11 cellular contexts compared by ENCODE assay signal in genomic region chr12:92075425-92075891, GRCh38.
DNase-seq lines count a peak whose midpoint lies in the region; ATAC-seq and TF ChIP-seq lines count a peak whose summit lies in the region.
"Had no signal": no experiment of that assay in that cellular context is flagged by ENCODE, and none has a peak within 500 bp of the region (broad histone marks: within the 10 kb centered on the region; RNA-seq: fewer than 3 reads in every experiment).

No MANE protein-coding gene starts in this region.

- H4K20me1 ChIP-seq in DOHH2 (ENCODE audit: control insufficient read depth, insufficient read depth, low read depth, low read length): no peaks in the 10 kb centered on the region

- peak overlapping the region; percentile 48 for H3K4me2 ChIP-seq in DOHH2 (ENCODE audit: low read length)

- no peak overlapping the region for H3K27ac ChIP-seq in DOHH2 (ENCODE audit: low read depth, low read length)
- H3K27ac ChIP-seq in esophagus muscularis mucosa (replicated peaks in 1 of 4): no peak overlapping the region

- DNase-seq in NCI-H1048 (lab: John Stamatoyannopoulos, UW) (peak; percentile 38), fibroblast of gingiva (ENCODE audit: low read depth) (peak; percentile 36), myocyte (ENCODE audit: low read depth) (peak; percentile 78), esophagus muscularis mucosa (ENCODE audit: extremely low spot score) (no peak), Kasumi-1 (lab: John Stamatoyannopoulos, UW) (no peak), NCI-H1105 (lab: John Stamatoyannopoulos, UW) (no peak)
- DNase-seq: NCI-H510A; nephron progenitor cell; stimulated activated CD4-positive, alpha-beta T cell treated with anti-CD3 and anti-CD28 coated beads, Interleukin-4, amount 100 ng/mL, for 1 hour had no signal

- intact Hi-C loops in esophagus muscularis mucosa (cut with DNase I): loop anchor here (5.0 kb wide), 1 partner anchor 67 kb away; no protein-coding TSS in a partner anchor

- no peaks in the 10 kb centered on the region for H3K36me3 ChIP-seq in DOHH2 (ENCODE audit: control insufficient read depth, low read length)
- no peaks in the 10 kb centered on the region for H3K36me3 ChIP-seq in esophagus muscularis mucosa

- TF ChIP-seq POLR2A in esophagus muscularis mucosa (IDR thresholded peaks at IDR 0.05; ENCODE audit: low read depth): no peak

- 70% methylated on average over 2 of the region's 2 CpGs for WGBS in esophagus muscularis mucosa

- peak overlapping the region; percentile 20 for H3K4me3 ChIP-seq in DOHH2 (ENCODE audit: low read length)
- H3K4me3 ChIP-seq in esophagus muscularis mucosa: no peak overlapping the region

- ATAC-seq in GM18867 (IDR thresholded peaks at IDR 0.05; ENCODE audit: unreplicated experiment): no peak

- H3K4me1 ChIP-seq in DOHH2 (ENCODE audit: control insufficient read depth, low read length): peaks cover 24% of the 10 kb centered on the region
- H3K4me1 ChIP-seq in esophagus muscularis mucosa: peaks cover 21 to 48% (median 32%) of the 10 kb centered on the region in 4 donors

- no peaks in the 10 kb centered on the region for H3K27me3 ChIP-seq in DOHH2 (ENCODE audit: control insufficient read depth, low read length)
- no peaks in the 10 kb centered on the region for H3K27me3 ChIP-seq in esophagus muscularis mucosa

- TF ChIP-seq CTCF in DOHH2 (IDR thresholded peaks at IDR 0.05; ENCODE audit: low read depth, low read length, poor library complexity, severe bottlenecking): no peak
- no peak for TF ChIP-seq CTCF in esophagus muscularis mucosa (IDR thresholded peaks at IDR 0.05)

- H3K9me2 ChIP-seq in DOHH2 (replicated peaks; ENCODE audit: control insufficient read depth, low read length): no peaks in the 10 kb centered on the region

- no peak for TF ChIP-seq EP300 in esophagus muscularis mucosa (IDR thresholded peaks at IDR 0.05)

- H3K9me3 ChIP-seq in DOHH2 (ENCODE audit: control insufficient read depth, insufficient read depth, low read length) (no peaks in the 10 kb centered on the region), esophagus muscularis mucosa (no peaks in the 10 kb centered on the region)

- no peaks in the 10 kb centered on the region for H3F3A ChIP-seq in DOHH2 (ENCODE audit: control insufficient read depth, insufficient read depth)

- H3K79me2 ChIP-seq in DOHH2 (ENCODE audit: control insufficient read depth, low read length): no peaks in the 10 kb centered on the region

Comparison
In these comparisons a context has a peak if more than half of its experiments do, and no peak if none do; other contexts are left out.
1. DNase-seq: peak in NCI-H1048 (single experiment), fibroblast of gingiva (single experiment) and myocyte (single experiment); none in esophagus muscularis mucosa (single experiment), Kasumi-1 (0 of 2) and NCI-H1105 (single experiment).